In the genomic region with DNA sequence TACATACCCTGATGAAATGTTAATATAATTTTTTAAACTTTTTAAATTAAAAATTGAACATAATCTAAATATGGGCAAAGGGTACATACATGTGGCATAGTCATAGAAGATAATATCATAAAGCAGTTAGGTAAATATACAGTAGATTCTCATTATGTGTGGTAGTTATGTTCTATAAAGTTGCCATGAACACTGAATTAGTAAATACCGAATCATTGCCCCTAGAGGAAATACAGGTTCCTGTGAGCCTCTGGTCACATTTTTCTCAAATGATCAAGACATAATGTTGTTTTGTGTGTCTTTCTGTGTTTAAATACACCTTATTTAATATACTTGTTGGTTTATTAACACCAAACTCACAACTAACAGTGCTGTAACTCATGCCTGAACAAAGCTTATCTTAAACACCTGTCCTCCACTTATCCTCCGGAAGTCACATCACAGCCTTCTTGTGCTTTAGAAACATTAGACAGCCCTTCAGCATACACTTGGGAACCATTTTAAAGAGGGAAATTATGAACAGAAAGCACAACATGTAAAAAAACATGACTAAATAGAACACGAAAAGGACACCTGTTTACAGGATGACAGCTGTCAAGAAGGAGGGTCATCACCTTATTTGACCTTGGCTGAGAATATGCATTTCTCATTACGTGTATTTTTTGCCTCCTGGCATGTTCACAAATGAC, we compare ENCODE assay signal across 15 cellular contexts.
DNase-seq lines count a peak whose midpoint lies in the region; ATAC-seq and TF ChIP-seq lines count a peak whose summit lies in the region.
"Had no signal": no experiment of that assay in that cellular context is flagged by ENCODE, and none has a peak within 500 bp of the region (broad histone marks: within the 10 kb centered on the region; RNA-seq: fewer than 3 reads in every experiment).

No MANE protein-coding gene starts in this region.

- no peak overlapping the region for H3K4me3 ChIP-seq in ACC112 (ENCODE audit: low read depth, low read length)
- H3K4me3 ChIP-seq in epithelial cell of esophagus (ENCODE audit: low read length): no peak overlapping the region
- H3K4me3 ChIP-seq: esophagus muscularis mucosa had no signal

- DNase-seq in LHCN-M2 (ENCODE audit: low read depth) (peak; percentile 72), NCI-H748 (lab: John Stamatoyannopoulos, UW; ENCODE audit: unreplicated experiment) (peak; percentile 55), epithelial cell of esophagus (ENCODE audit: low read depth) (peak; percentile 88)
- no peak for DNase-seq in stimulated activated CD4-positive, alpha-beta T cell treated with anti-CD3 and anti-CD28 coated beads, Interleukin-15, amount 100 ng/mL, for 24 hours
- no peak for DNase-seq in stimulated activated CD4-positive, alpha-beta T cell treated with anti-CD3 and anti-CD28 coated beads, Interleukin-4, amount 100 ng/mL, for 24 hours
- no peak for DNase-seq in stimulated activated naive CD4-positive, alpha-beta T cell (lab: John Stamatoyannopoulos, UW)
- DNase-seq: activated CD8-positive, alpha-beta T cell treated with anti-CD3 and anti-CD28 coated beads for 36 hours; activated naive CD4-positive, alpha-beta T cell treated with Interleukin-2 at 50 U/mL for 16 hours; cerebellar nuclear complex; DND-41; immature natural killer cell; Karpas-422 had no signal

- peaks cover 28% of the 10 kb centered on the region for H3K4me1 ChIP-seq in ACC112 (ENCODE audit: control insufficient read depth, insufficient read depth, low read length, unreplicated experiment)

- H3K79me2 ChIP-seq in ACC112 (ENCODE audit: control insufficient read depth, insufficient read depth, low read length, unreplicated experiment): no peaks in the 10 kb centered on the region

- H3K27ac ChIP-seq in ACC112 (ENCODE audit: low read depth, low read length): peak overlapping the region; percentile 82
- H3K27ac ChIP-seq: esophagus muscularis mucosa had no signal

- H3K36me3 ChIP-seq in ACC112 (ENCODE audit: insufficient read depth, low read length): no peaks in the 10 kb centered on the region
- H3K36me3 ChIP-seq: esophagus muscularis mucosa had no signal

- H3K27me3 ChIP-seq in ACC112 (ENCODE audit: insufficient read depth, low read length): no peaks in the 10 kb centered on the region
- H3K27me3 ChIP-seq: esophagus muscularis mucosa had no signal

- TF ChIP-seq CTCF in epithelial cell of esophagus (IDR thresholded peaks at IDR 0.05; ENCODE audit: insufficient read depth, low read depth, low read length, missing control alignments): no peak

- no peak overlapping the region for H2AFZ ChIP-seq in ACC112 (ENCODE audit: low read length, unreplicated experiment)

- no peak for ATAC-seq in HG02973 (IDR thresholded peaks at IDR 0.05; ENCODE audit: unreplicated experiment)
- ATAC-seq: activated CD8-positive, alpha-beta T cell treated with anti-CD3 and anti-CD28 coated beads for 36 hours had no signal

Comparison
In these comparisons a context has a peak if more than half of its experiments do, and no peak if none do; other contexts are left out.
1. DNase-seq: peak in LHCN-M2 (single experiment), NCI-H748 (single experiment) and epithelial cell of esophagus (single experiment); none in stimulated activated CD4-positive, alpha-beta T cell treated with anti-CD3 and anti-CD28 coated beads, Interleukin-15, amount 100 ng/mL, for 24 hours (single experiment), stimulated activated CD4-positive, alpha-beta T cell treated with anti-CD3 and anti-CD28 coated beads, Interleukin-4, amount 100 ng/mL, for 24 hours (single experiment) and stimulated activated naive CD4-positive, alpha-beta T cell (0 of 6).